27 cellular contexts compared by ENCODE assay signal in the genomic region with DNA sequence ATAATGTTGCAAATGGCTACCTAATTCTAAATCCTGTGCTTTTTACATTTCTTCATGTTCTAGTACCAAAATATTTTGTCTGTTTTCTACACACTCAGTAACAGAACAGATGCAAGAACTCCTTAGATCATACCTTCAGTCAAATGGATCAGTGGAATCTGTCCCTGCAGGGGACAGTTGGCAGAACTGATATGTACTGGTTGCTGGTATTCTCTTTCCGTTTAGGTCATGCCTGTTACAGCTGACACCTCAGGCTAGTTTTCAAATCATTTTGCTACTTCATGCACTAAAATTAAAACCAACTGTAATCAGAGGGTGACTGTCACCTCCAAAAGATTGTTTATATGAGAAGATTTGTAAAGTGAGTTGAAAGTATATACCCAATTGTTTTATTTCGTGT.
"Had no signal": no experiment of that assay in that cellular context is flagged by ENCODE, and none has a peak within 500 bp of the region (broad histone marks: within the 10 kb centered on the region; RNA-seq: fewer than 3 reads in every experiment).

No MANE protein-coding gene starts in this region.

- H3K4me3 ChIP-seq: dorsolateral prefrontal cortex, gastrocnemius medialis, prostate gland, right atrium auricular region, smooth muscle cell, suprapubic skin, transverse colon, upper lobe of right lung, uterus had no signal

- H3K27me3 ChIP-seq: dorsolateral prefrontal cortex, gastrocnemius medialis, right atrium auricular region, suprapubic skin, transverse colon, upper lobe of right lung, uterus had no signal

- H3K27ac Mint-ChIP-seq: immature natural killer cell; naive thymus-derived CD8-positive, alpha-beta T cell; nephron progenitor cell; stimulated activated naive CD8-positive, alpha-beta T cell treated with anti-CD3 and anti-CD28 coated beads, Interleukin-15, amount 100 ng/mL, for 72 hours had no signal

- H3K9me3 Mint-ChIP-seq: stimulated activated naive CD8-positive, alpha-beta T cell treated with anti-CD3 and anti-CD28 coated beads, Interleukin-15, amount 100 ng/mL, for 72 hours had no signal

- H3K36me3 ChIP-seq: gastrocnemius medialis, prostate gland, right atrium auricular region, suprapubic skin, transverse colon, upper lobe of right lung, uterus had no signal

- DNase-seq: dorsolateral prefrontal cortex; effector CD4-positive, alpha-beta T cell; foreskin fibroblast; gastrocnemius medialis; hypothalamus; immature natural killer cell; islet precursor cell; kidney glomerular epithelial cell; mesenchymal stem cell; midbrain; naive thymus-derived CD8-positive, alpha-beta T cell; nephron progenitor cell; nucleus accumbens; stimulated activated CD4-positive, alpha-beta T cell treated with anti-CD3 and anti-CD28 coated beads, Interleukin-12 subunit alpha, Interleukin-12 subunit beta, amount 100 ng/mL, for 4 hours; stimulated activated CD4-positive, alpha-beta T cell treated with anti-CD3 and anti-CD28 coated beads, Interleukin-1b, Interleukin-23, amount 100 ng/mL, for 48 hours; stimulated activated CD4-positive, alpha-beta T cell treated with anti-CD3 and anti-CD28 coated beads, Interleukin-4, amount 100 ng/mL, for 1 hour; stimulated activated CD8-positive, alpha-beta memory T cell treated with anti-CD3 and anti-CD28 coated beads, Interleukin-4, amount 100 ng/mL, for 48 hours; stimulated activated naive CD4-positive, alpha-beta T cell; stimulated activated naive CD8-positive, alpha-beta T cell treated with anti-CD3 and anti-CD28 coated beads, Interleukin-15, amount 100 ng/mL, for 72 hours; transverse colon; upper lobe of right lung; uterus had no signal

- ATAC-seq: gastrocnemius medialis; naive thymus-derived CD8-positive, alpha-beta T cell; sciatic nerve; stimulated activated naive CD8-positive, alpha-beta T cell treated with anti-CD3 and anti-CD28 coated beads, Interleukin-15, amount 100 ng/mL, for 72 hours; upper lobe of right lung had no signal

- H3K4me1 Mint-ChIP-seq: immature natural killer cell; nephron progenitor cell; stimulated activated naive CD8-positive, alpha-beta T cell treated with anti-CD3 and anti-CD28 coated beads, Interleukin-15, amount 100 ng/mL, for 72 hours had no signal

- H3K27me3 Mint-ChIP-seq: naive thymus-derived CD8-positive, alpha-beta T cell; stimulated activated naive CD8-positive, alpha-beta T cell treated with anti-CD3 and anti-CD28 coated beads, Interleukin-15, amount 100 ng/mL, for 72 hours had no signal

- H3K4me1 ChIP-seq: prostate gland, suprapubic skin, transverse colon, upper lobe of right lung, uterus had no signal

- H3K36me3 Mint-ChIP-seq: immature natural killer cell; naive thymus-derived CD8-positive, alpha-beta T cell had no signal

- H3K4me3 Mint-ChIP-seq: immature natural killer cell; naive thymus-derived CD8-positive, alpha-beta T cell; nephron progenitor cell; stimulated activated naive CD8-positive, alpha-beta T cell treated with anti-CD3 and anti-CD28 coated beads, Interleukin-15, amount 100 ng/mL, for 72 hours had no signal

- H3K9me3 ChIP-seq: gastrocnemius medialis, prostate gland, right atrium auricular region, suprapubic skin, transverse colon, upper lobe of right lung, uterus had no signal

- H3K27ac ChIP-seq: gastrocnemius medialis, prostate gland, right atrium auricular region, suprapubic skin, transverse colon, upper lobe of right lung, uterus had no signal
